In genomic region chr2:19868224-19868623, GRCh38 we compare ENCODE assay signal across 9 cellular contexts. TPM values are rescaled to one million over a fixed set of nuclear protein-coding genes. Genes with fewer than 3 reads are reported as not detected.
DNase-seq lines count a peak whose midpoint lies in the region; ATAC-seq and TF ChIP-seq lines count a peak whose summit lies in the region.
"Had no signal": no experiment of that assay in that cellular context is flagged by ENCODE, and none has a peak within 500 bp of the region (broad histone marks: within the 10 kb centered on the region; RNA-seq: fewer than 3 reads in every experiment).

No MANE protein-coding gene starts in this region.

- TF ChIP-seq POLR2A in breast epithelium (IDR thresholded peaks at IDR 0.05), result no peak

- H3K27ac ChIP-seq in breast epithelium, result no peak overlapping the region
- H3K27ac ChIP-seq in mammary epithelial cell (ENCODE audit: insufficient read depth, low read depth, low read length), result no peak overlapping the region
- H3K27ac ChIP-seq in iPS-20b (ENCODE audit: low read length), result no peak overlapping the region

- H3K79me2 ChIP-seq in mammary epithelial cell (ENCODE audit: insufficient read depth, low read length), result no peaks in the 10 kb centered on the region

- no peak overlapping the region for H3K4me2 ChIP-seq in mammary epithelial cell (ENCODE audit: insufficient read depth, low read depth, low read length)

- dilution Hi-C loops in mammary epithelial cell (cut with HindIII; ENCODE audit: low sequenced_read_pairs), result loop anchor here (25.0 kb wide), 1 partner anchor 1356 kb away; no protein-coding TSS in a partner anchor

- H3K9ac ChIP-seq in mammary epithelial cell (ENCODE audit: insufficient read depth, low read length), result no peak overlapping the region
- H3K9ac ChIP-seq in iPS-20b (ENCODE audit: low read depth, low read length), result no peak overlapping the region

- no peaks in the 10 kb centered on the region for H3K27me3 Mint-ChIP-seq in activated CD4-positive, alpha-beta memory T cell treated with anti-CD3 and anti-CD28 coated beads for 36 hours
- H3K27me3 Mint-ChIP-seq in type B pancreatic cell, result peaks cover 33% of the 10 kb centered on the region

- ATAC-seq in HG03460 (IDR thresholded peaks at IDR 0.05; ENCODE audit: unreplicated experiment) (no peak), GM18517 (IDR thresholded peaks at IDR 0.05; ENCODE audit: unreplicated experiment) (no peak)

- H2AFZ ChIP-seq in mammary epithelial cell (ENCODE audit: low read depth, low read length), result no peak overlapping the region

- peaks cover 21% of the 10 kb centered on the region for H3K4me1 Mint-ChIP-seq in activated CD4-positive, alpha-beta memory T cell treated with anti-CD3 and anti-CD28 coated beads for 36 hours (ENCODE audit: low read depth)
- peaks cover 11% of the 10 kb centered on the region for H3K4me1 Mint-ChIP-seq in type B pancreatic cell (ENCODE audit: unreplicated experiment)

- in situ Hi-C loops in mammary epithelial cell (cut with MboI; ENCODE audit: low sequenced_read_pairs in 2 of 2), result loop anchor here (10.0 to 25.0 kb wide), 5 partner anchors 1006 to 1431 kb away; no protein-coding TSS in a partner anchor

- POLR2A ChIA-PET in activated CD4-positive, alpha-beta memory T cell treated with anti-CD3 and anti-CD28 coated beads for 36 hours (lab: Charles Lee), result interaction anchor here (1.7 kb wide), 1 partner anchor 32 kb away, joined by 4 read pairs; no protein-coding TSS in a partner anchor

- TF ChIP-seq CTCF in breast epithelium (IDR thresholded peaks at IDR 0.05) (no peak), mammary epithelial cell (conservative IDR thresholded peaks at IDR 0.05 in 1 of 2, IDR thresholded peaks at IDR 0.05 in 1 of 2; ENCODE audit: extremely low read depth in 1 of 2, insufficient read depth in 1 of 2, low read depth in 1 of 2, low read length in 2 of 2) (no peak), type B pancreatic cell (conservative IDR thresholded peaks at IDR 0.05) (no peak)

- H3K9me3 Mint-ChIP-seq in activated CD4-positive, alpha-beta memory T cell treated with anti-CD3 and anti-CD28 coated beads for 36 hours, result no peaks in the 10 kb centered on the region
- H3K9me3 Mint-ChIP-seq in type B pancreatic cell, result peaks cover 4% of the 10 kb centered on the region

- WGBS in mammary epithelial cell (ENCODE audit: low coverage, missing lambda C conversion rate), result 95% methylated on average over 7 of the region's 7 CpGs

- H3K9me3 ChIP-seq in breast epithelium (no peaks in the 10 kb centered on the region), mammary epithelial cell (replicated peaks; ENCODE audit: insufficient read depth, low read length) (no peaks in the 10 kb centered on the region), iPS-20b (ENCODE audit: insufficient read depth, low read depth, low read length) (no peaks in the 10 kb centered on the region)

- peak overlapping the region; percentile 84 for H3K4me3 Mint-ChIP-seq in activated CD4-positive, alpha-beta memory T cell treated with anti-CD3 and anti-CD28 coated beads for 36 hours
- H3K4me3 Mint-ChIP-seq in type B pancreatic cell, result peak overlapping the region; percentile 69

- H4K20me1 ChIP-seq in mammary epithelial cell (ENCODE audit: insufficient read depth, low read length), result no peaks in the 10 kb centered on the region

- H3K27ac Mint-ChIP-seq in activated CD4-positive, alpha-beta memory T cell treated with anti-CD3 and anti-CD28 coated beads for 36 hours, result no peak overlapping the region
- H3K27ac Mint-ChIP-seq in type B pancreatic cell, result no peak overlapping the region

- no peaks in the 10 kb centered on the region for H3K27me3 ChIP-seq in breast epithelium
- no peaks in the 10 kb centered on the region for H3K27me3 ChIP-seq in mammary epithelial cell (ENCODE audit: insufficient read depth, low read length)
- peaks cover 43% of the 10 kb centered on the region for H3K27me3 ChIP-seq in iPS-20b (ENCODE audit: insufficient read depth, low read length)

- CTCF ChIA-PET in mammary epithelial cell (lab: Charles Lee; ENCODE audit: low non-redundant PET), result no interaction called here
- CTCF ChIA-PET in activated CD4-positive, alpha-beta memory T cell treated with anti-CD3 and anti-CD28 coated beads for 36 hours (lab: Charles Lee), result no interaction called here

- DNase-seq in breast epithelium (ENCODE audit: low spot score in 2 of 2) (no peak), mammary epithelial cell (no peak), type B pancreatic cell (ENCODE audit: extremely low spot score, unreplicated experiment) (no peak), NCI-H1694 treated with DMSO at 0.1 percent for 48 hours (lab: John Stamatoyannopoulos, UW) (no peak)
- no peak for DNase-seq in activated CD4-positive, alpha-beta memory T cell treated with anti-CD3 and anti-CD28 coated beads for 36 hours
- DNase-seq: hippocampal formation had no signal

- no TSS peak for BruUV-seq in mammary epithelial cell (replicated peaks; lab: Mats Ljungman, UMichigan)

- H3K36me3 ChIP-seq in breast epithelium (no peaks in the 10 kb centered on the region), mammary epithelial cell (ENCODE audit: insufficient read depth, low read length) (no peaks in the 10 kb centered on the region), iPS-20b (ENCODE audit: insufficient read depth, low read depth, low read length) (no peaks in the 10 kb centered on the region)

- H3K4me3 ChIP-seq in breast epithelium (peak overlapping the region; percentile 37 to 67 (median 48)), mammary epithelial cell (replicated peaks in 1 of 3; ENCODE audit: insufficient read depth in 1 of 3, low read depth in 2 of 3, low read length in 3 of 3) (no peak overlapping the region), iPS-20b (ENCODE audit: low read length) (peak overlapping the region; percentile 71; the same call in 1 of the 2 replicates)

- H3K4me1 ChIP-seq in breast epithelium (no peaks in the 10 kb centered on the region), mammary epithelial cell (ENCODE audit: insufficient read depth, low read length) (peaks cover 4% of the 10 kb centered on the region), iPS-20b (ENCODE audit: insufficient read depth, low read length) (no peaks in the 10 kb centered on the region; the same call in 1 of the 2 replicates)

- intact Hi-C loops in breast epithelium (cut with DNase I; ENCODE audit: low total_unique reads) (no loop called here), mammary epithelial cell (cut with micrococcal nuclease) (loop anchor here (10.0 kb wide), 2 partner anchors 983 to 1013 kb away; no protein-coding TSS in a partner anchor)
- intact Hi-C loops in activated CD4-positive, alpha-beta memory T cell treated with anti-CD3 and anti-CD28 coated beads for 36 hours (cut with micrococcal nuclease), result loop anchor here (2.0 to 5.0 kb wide), 4 partner anchors 33 to 1431 kb away; partner anchors contain the start of gene TTC32

- H3K36me3 Mint-ChIP-seq in activated CD4-positive, alpha-beta memory T cell treated with anti-CD3 and anti-CD28 coated beads for 36 hours, result no peaks in the 10 kb centered on the region
- H3K36me3 Mint-ChIP-seq in type B pancreatic cell, result peaks cover 3% of the 10 kb centered on the region

RNA-seq across cellular contexts. Expression of gene TTC32, which starts 33.6 kb away (rescaled TPM):
- 10 to 100 TPM; 16.7 to 35.1 (median 17.8) TPM for total RNA-seq in breast epithelium
- total RNA-seq in mammary epithelial cell, result 10 to 100 TPM in 1 of 2 donors, 1 to 10 TPM in 1; 8.0 to 12.5 TPM
- polyA plus RNA-seq in mammary epithelial cell, result 4.8 TPM
- not detected for polyA minus RNA-seq in mammary epithelial cell
- 10 to 100 TPM; 14.2 to 17.3 TPM for total RNA-seq in activated CD4-positive, alpha-beta memory T cell treated with anti-CD3 and anti-CD28 coated beads for 36 hours
- 14.0 and 19.0 TPM in 2 replicates for total RNA-seq in type B pancreatic cell (ENCODE audit: low replicate concordance)

Comparison
In these comparisons a context has a peak if more than half of its experiments do, and no peak if none do; other contexts are left out.
1. H3K4me3 ChIP-seq: peak in breast epithelium (3 of 3) and iPS-20b (single experiment); none in mammary epithelial cell (0 of 3).